8 cellular contexts compared by ENCODE assay signal in genomic region chr12:124995200-124995961, GRCh38. TPM values are rescaled to one million over a fixed set of nuclear protein-coding genes. Genes with fewer than 3 reads are reported as not detected.
DNase-seq lines count a peak whose midpoint lies in the region; ATAC-seq and TF ChIP-seq lines count a peak whose summit lies in the region.

No MANE protein-coding gene starts in this region.

- TF ChIP-seq CTCF in Caco-2 (IDR thresholded peaks at IDR 0.05; ENCODE audit: insufficient read depth in 1 of 2, low read depth in 1 of 2, low read length in 1 of 2, severe bottlenecking in 1 of 2, unreplicated experiment in 1 of 2): no peak
- no peak for TF ChIP-seq CTCF in activated CD8-positive, alpha-beta T cell treated with anti-CD3 and anti-CD28 coated beads for 36 hours (IDR thresholded peaks at IDR 0.05)

- H2AFZ ChIP-seq in neuronal stem cell (ENCODE audit: low read length): no peak overlapping the region

- H4K91ac ChIP-seq in neuronal stem cell (ENCODE audit: low read depth, low read length, poor library complexity): no peak overlapping the region

- BruUV-seq in Caco-2 (replicated peaks; lab: Mats Ljungman, UMichigan): no TSS peak

- no peaks in the 10 kb centered on the region for H3K9me3 ChIP-seq in Caco-2
- no peaks in the 10 kb centered on the region for H3K9me3 ChIP-seq in HUES48 (ENCODE audit: control insufficient read depth, insufficient read depth, low read length)
- H3K9me3 ChIP-seq in neuronal stem cell (replicated peaks in 1 of 2; ENCODE audit: control insufficient read depth in 2 of 2, insufficient read depth in 1 of 2, low read depth in 1 of 2, low read length in 2 of 2): peaks cover 0 to 2% of the 10 kb centered on the region in 2 donors

- H3K27me3 Mint-ChIP-seq in Caco-2 (ENCODE audit: insufficient read depth, unreplicated experiment): no peaks in the 10 kb centered on the region
- no peaks in the 10 kb centered on the region for H3K27me3 Mint-ChIP-seq in activated CD8-positive, alpha-beta T cell treated with anti-CD3 and anti-CD28 coated beads for 36 hours
- H3K27me3 Mint-ChIP-seq in naive B cell: no peaks in the 10 kb centered on the region

- DNase-seq in Caco-2: no peak
- no peak for DNase-seq in activated CD8-positive, alpha-beta T cell treated with anti-CD3 and anti-CD28 coated beads for 36 hours
- DNase-seq in naive B cell: peak; percentile 23
- no peak for DNase-seq in LoVo (ENCODE audit: low spot score)
- no peak for DNase-seq in HK-2 (ENCODE audit: unreplicated experiment)
- no peak for DNase-seq in neuronal stem cell (ENCODE audit: low spot score)

- H3K27ac ChIP-seq in HUES48 (ENCODE audit: low read depth, low read length) (no peak overlapping the region), neuronal stem cell (replicated peaks; ENCODE audit: low read length) (no peak overlapping the region)

- H3K4me1 Mint-ChIP-seq in Caco-2 (ENCODE audit: low read depth, unreplicated experiment): peaks cover 15% of the 10 kb centered on the region
- peaks cover 16% of the 10 kb centered on the region for H3K4me1 Mint-ChIP-seq in activated CD8-positive, alpha-beta T cell treated with anti-CD3 and anti-CD28 coated beads for 36 hours (ENCODE audit: low read depth)
- H3K4me1 Mint-ChIP-seq in naive B cell: peaks cover 40 to 53% (median 41%) of the 10 kb centered on the region in 3 donors

- no peak overlapping the region for H3K4me2 ChIP-seq in neuronal stem cell (ENCODE audit: insufficient read depth, low read length, poor library complexity, severe bottlenecking)

- no peak overlapping the region for H2AK5ac ChIP-seq in neuronal stem cell (ENCODE audit: low read depth, low read length)

- H3K18ac ChIP-seq in neuronal stem cell (ENCODE audit: low read length): no peak overlapping the region

- H4K8ac ChIP-seq in neuronal stem cell (ENCODE audit: low read depth, low read length): no peak overlapping the region

- peak overlapping the region; percentile 94 for H3K4me3 Mint-ChIP-seq in Caco-2 (ENCODE audit: unreplicated experiment)
- peak overlapping the region; percentile 88 for H3K4me3 Mint-ChIP-seq in activated CD8-positive, alpha-beta T cell treated with anti-CD3 and anti-CD28 coated beads for 36 hours
- H3K4me3 Mint-ChIP-seq in naive B cell: peak overlapping the region; percentile 93 to 98 (median 96)

- CTCF ChIA-PET in Caco-2 (lab: Charles Lee): interaction anchor here (0.5 to 1.0 kb wide), 3 partner anchors 37 to 69 kb away, joined by 3 read pairs; partner anchors contain the start of gene AACS
- CTCF ChIA-PET in activated CD8-positive, alpha-beta T cell treated with anti-CD3 and anti-CD28 coated beads for 36 hours (lab: Charles Lee): interaction anchor here (1.0 to 1.5 kb wide), 3 partner anchors 10 to 89 kb away, joined by 3 to 6 read pairs (median 3); no protein-coding TSS in a partner anchor

- no peaks in the 10 kb centered on the region for H3K79me1 ChIP-seq in neuronal stem cell (ENCODE audit: low read depth, low read length)

- H3K27me3 ChIP-seq in Caco-2 (replicated peaks; ENCODE audit: control insufficient read depth, insufficient read depth, low read length) (no peaks in the 10 kb centered on the region), HUES48 (ENCODE audit: control insufficient read depth, insufficient read depth, low read length) (no peaks in the 10 kb centered on the region), neuronal stem cell (ENCODE audit: control insufficient read depth in 3 of 3, insufficient read depth in 3 of 3, low read depth in 1 of 3, low read length in 3 of 3) (peaks cover 0 to 5% (median 0%) of the 10 kb centered on the region in 3 experiments)

- H3K27ac Mint-ChIP-seq in Caco-2 (ENCODE audit: unreplicated experiment) (peak overlapping the region; percentile 77), naive B cell (peak overlapping the region; percentile 82 to 96 (median 90))
- H3K27ac Mint-ChIP-seq in activated CD8-positive, alpha-beta T cell treated with anti-CD3 and anti-CD28 coated beads for 36 hours: peak overlapping the region; percentile 91

- no peak overlapping the region for H2BK12ac ChIP-seq in neuronal stem cell (ENCODE audit: low read length)

- H3K4me3 ChIP-seq in Caco-2 (ENCODE audit: low read depth, low read length) (peak overlapping the region; percentile 60), HUES48 (ENCODE audit: low read depth, low read length) (peak overlapping the region; percentile 73), neuronal stem cell (ENCODE audit: low read length in 2 of 2) (peak overlapping the region in 1 of 2 donors; percentile 63)

- no peak overlapping the region for H2BK15ac ChIP-seq in neuronal stem cell (ENCODE audit: low read length)

- POLR2A ChIA-PET in Caco-2 (lab: Charles Lee): interaction anchor here (0.6 kb wide), 1 partner anchor 55 kb away, joined by 4 read pairs; no protein-coding TSS in a partner anchor
- POLR2A ChIA-PET in activated CD8-positive, alpha-beta T cell treated with anti-CD3 and anti-CD28 coated beads for 36 hours (lab: Charles Lee): interaction anchor here (0.9 to 1.1 kb wide), 3 partner anchors 17 to 70 kb away, joined by 3 to 4 read pairs (median 3); partner anchors contain the start of gene AACS

- no peak for ATAC-seq in activated CD8-positive, alpha-beta T cell treated with anti-CD3 and anti-CD28 coated beads for 36 hours
- ATAC-seq in naive B cell (ENCODE audit: low read depth in 2 of 2) (no peak), GM19395 (IDR thresholded peaks at IDR 0.05; ENCODE audit: unreplicated experiment) (no peak)

- H3K9ac ChIP-seq in HUES48 (ENCODE audit: low read depth, low read length) (no peak overlapping the region), neuronal stem cell (ENCODE audit: low read depth, low read length, poor library complexity) (no peak overlapping the region)

- H3K9me3 Mint-ChIP-seq in Caco-2 (ENCODE audit: unreplicated experiment): no peaks in the 10 kb centered on the region
- H3K9me3 Mint-ChIP-seq in activated CD8-positive, alpha-beta T cell treated with anti-CD3 and anti-CD28 coated beads for 36 hours: no peaks in the 10 kb centered on the region
- H3K9me3 Mint-ChIP-seq in naive B cell: no peaks in the 10 kb centered on the region

- H3K36me3 Mint-ChIP-seq in Caco-2 (ENCODE audit: insufficient read depth, unreplicated experiment) (peaks cover 17% of the 10 kb centered on the region), naive B cell (no peaks in the 10 kb centered on the region)
- H3K36me3 Mint-ChIP-seq in activated CD8-positive, alpha-beta T cell treated with anti-CD3 and anti-CD28 coated beads for 36 hours (ENCODE audit: low read depth): peaks cover 14% of the 10 kb centered on the region

- no CpG with 5 or more reads among the region's 14 CpGs for WGBS in neuronal stem cell (ENCODE audit: extremely low coverage in 2 of 2, insufficient read length in 2 of 2, insufficient replicate concordance in 1 of 2), 2 donors

- H2BK5ac ChIP-seq in neuronal stem cell (ENCODE audit: low read length): no peak overlapping the region

- H3K14ac ChIP-seq in neuronal stem cell (ENCODE audit: low read length): no peak overlapping the region

- no peak overlapping the region for H2BK120ac ChIP-seq in neuronal stem cell (ENCODE audit: low read depth, low read length)

- no peaks in the 10 kb centered on the region for H3K36me3 ChIP-seq in Caco-2 (ENCODE audit: control insufficient read depth, insufficient read depth, low read length)
- no peaks in the 10 kb centered on the region for H3K36me3 ChIP-seq in HUES48 (ENCODE audit: control insufficient read depth, insufficient read depth, low read length)
- peaks cover 0 to 10% of the 10 kb centered on the region in 2 donors for H3K36me3 ChIP-seq in neuronal stem cell (replicated peaks in 1 of 2; ENCODE audit: control insufficient read depth in 2 of 2, insufficient read depth in 2 of 2, low read length in 2 of 2)

- no peak overlapping the region for H3K4ac ChIP-seq in neuronal stem cell (ENCODE audit: low read length)

- intact Hi-C loops in Caco-2 (cut with micrococcal nuclease; ENCODE audit: unreplicated experiment): loop anchor here (2.0 kb wide), 1 partner anchor 33 kb away; no protein-coding TSS in a partner anchor
- intact Hi-C loops in activated CD8-positive, alpha-beta T cell treated with anti-CD3 and anti-CD28 coated beads for 36 hours (cut with micrococcal nuclease): no loop called here

- no peaks in the 10 kb centered on the region for H3K4me1 ChIP-seq in Caco-2
- H3K4me1 ChIP-seq in HUES48 (ENCODE audit: control insufficient read depth, insufficient read depth, low read length): peaks cover 15% of the 10 kb centered on the region
- H3K4me1 ChIP-seq in neuronal stem cell (ENCODE audit: control insufficient read depth in 2 of 2, insufficient read depth in 1 of 2, low read depth in 1 of 2, low read length in 2 of 2): peaks cover 0 to 5% of the 10 kb centered on the region in 2 donors

- no peak overlapping the region for H3K23ac ChIP-seq in neuronal stem cell (ENCODE audit: low read depth, low read length, poor library complexity)

RNA-seq across cellular contexts. Expression of gene BRI3BP, which starts 1.9 kb away (rescaled TPM):
- 19.6 and 20.6 TPM in 2 replicates for total RNA-seq in Caco-2 (2022)
- total RNA-seq in activated CD8-positive, alpha-beta T cell treated with anti-CD3 and anti-CD28 coated beads for 36 hours: 10 to 100 TPM; 22.1 to 22.3 TPM
- polyA plus RNA-seq in naive B cell (ENCODE audit: low read depth in 6 of 6): 10 to 100 TPM in 2 of 6 donors, 1 to 10 TPM in 4; 4.0 to 12.1 (median 9.2) TPM
- 4.2 TPM for polyA plus RNA-seq in neuronal stem cell (2013, experiment 1 of 2)
- 4.2 TPM for polyA plus RNA-seq in neuronal stem cell (2013, experiment 2 of 2)

RNA-seq across cellular contexts. Expression of gene DHX37, which starts 6.5 kb away (rescaled TPM):
- 34.9 and 35.9 TPM in 2 replicates for total RNA-seq in Caco-2 (2022)
- total RNA-seq in activated CD8-positive, alpha-beta T cell treated with anti-CD3 and anti-CD28 coated beads for 36 hours: 10 to 100 TPM; 32.4 to 33.5 TPM
- polyA plus RNA-seq in naive B cell (ENCODE audit: low read depth in 6 of 6): 1 to 10 TPM; 1.2 to 6.8 (median 4.3) TPM
- 5.1 TPM for polyA plus RNA-seq in neuronal stem cell (2013, experiment 1 of 2)
- 5.0 TPM for polyA plus RNA-seq in neuronal stem cell (2013, experiment 2 of 2)
